ENCODE assay signal across 1 cellular context in the genomic region with DNA sequence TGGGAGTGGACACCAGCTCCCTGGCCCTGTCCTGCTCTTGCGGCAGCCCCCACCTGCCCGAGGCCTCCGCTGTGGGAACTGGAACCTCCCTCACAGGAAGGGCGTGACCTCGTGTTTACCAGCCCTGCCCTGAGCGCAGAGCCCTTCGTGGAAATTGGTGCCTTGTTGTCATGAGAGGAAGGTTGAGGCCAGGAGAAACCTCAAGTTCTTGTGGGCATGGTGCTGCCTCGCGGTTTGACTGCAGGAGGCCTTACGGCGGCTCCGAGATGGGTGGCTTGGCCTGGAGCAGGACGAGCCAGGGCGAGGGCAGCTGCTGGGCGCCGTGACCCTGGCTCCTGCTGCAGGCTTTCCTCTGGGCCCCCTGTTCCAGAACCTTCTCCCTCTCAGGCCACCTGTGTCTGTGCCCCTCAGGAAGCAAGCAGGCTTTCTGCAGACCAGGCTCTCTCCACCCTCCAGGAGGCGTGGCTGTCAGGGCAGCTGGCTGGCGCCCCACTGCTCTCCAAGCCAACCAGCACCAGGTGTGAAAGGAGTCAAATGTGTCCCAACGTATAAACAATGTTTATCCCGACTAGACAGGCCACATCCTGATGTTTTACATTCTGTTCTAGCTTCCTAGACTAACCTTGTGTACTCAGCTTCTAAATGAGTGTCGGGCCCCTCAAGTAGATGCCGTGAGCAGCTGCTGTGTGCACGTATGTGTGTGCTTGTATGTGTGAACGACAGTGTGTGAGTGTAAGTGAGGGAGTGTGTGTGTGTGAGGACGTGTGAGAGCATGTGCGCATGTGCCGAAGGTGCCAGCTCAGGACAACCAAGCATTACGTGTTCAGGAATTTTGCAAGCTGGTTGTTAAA.
TF ChIP-seq lines count a peak whose summit lies in the region.

No MANE protein-coding gene starts in this region.

TF ChIP-seq in GM12878, 131 proteins besides CTCF, POLR2A, EP300 and RAD21:
- TF ChIP-seq, protein P1, sequence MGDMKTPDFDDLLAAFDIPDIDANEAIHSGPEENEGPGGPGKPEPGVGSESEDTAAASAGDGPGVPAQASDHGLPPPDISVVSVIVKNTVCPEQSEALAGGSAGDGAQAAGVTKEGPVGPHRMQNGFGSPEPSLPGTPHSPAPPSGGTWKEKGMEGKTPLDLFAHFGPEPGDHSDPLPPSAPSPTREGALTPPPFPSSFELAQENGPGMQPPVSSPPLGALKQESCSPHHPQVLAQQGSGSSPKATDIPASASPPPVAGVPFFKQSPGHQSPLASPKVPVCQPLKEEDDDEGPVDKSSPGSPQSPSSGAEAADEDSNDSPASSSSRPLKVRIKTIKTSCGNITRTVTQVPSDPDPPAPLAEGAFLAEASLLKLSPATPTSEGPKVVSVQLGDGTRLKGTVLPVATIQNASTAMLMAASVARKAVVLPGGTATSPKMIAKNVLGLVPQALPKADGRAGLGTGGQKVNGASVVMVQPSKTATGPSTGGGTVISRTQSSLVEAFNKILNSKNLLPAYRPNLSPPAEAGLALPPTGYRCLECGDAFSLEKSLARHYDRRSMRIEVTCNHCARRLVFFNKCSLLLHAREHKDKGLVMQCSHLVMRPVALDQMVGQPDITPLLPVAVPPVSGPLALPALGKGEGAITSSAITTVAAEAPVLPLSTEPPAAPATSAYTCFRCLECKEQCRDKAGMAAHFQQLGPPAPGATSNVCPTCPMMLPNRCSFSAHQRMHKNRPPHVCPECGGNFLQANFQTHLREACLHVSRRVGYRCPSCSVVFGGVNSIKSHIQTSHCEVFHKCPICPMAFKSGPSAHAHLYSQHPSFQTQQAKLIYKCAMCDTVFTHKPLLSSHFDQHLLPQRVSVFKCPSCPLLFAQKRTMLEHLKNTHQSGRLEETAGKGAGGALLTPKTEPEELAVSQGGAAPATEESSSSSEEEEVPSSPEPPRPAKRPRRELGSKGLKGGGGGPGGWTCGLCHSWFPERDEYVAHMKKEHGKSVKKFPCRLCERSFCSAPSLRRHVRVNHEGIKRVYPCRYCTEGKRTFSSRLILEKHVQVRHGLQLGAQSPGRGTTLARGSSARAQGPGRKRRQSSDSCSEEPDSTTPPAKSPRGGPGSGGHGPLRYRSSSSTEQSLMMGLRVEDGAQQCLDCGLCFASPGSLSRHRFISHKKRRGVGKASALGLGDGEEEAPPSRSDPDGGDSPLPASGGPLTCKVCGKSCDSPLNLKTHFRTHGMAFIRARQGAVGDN (IDR thresholded peaks at IDR 0.05): peak; percentile 56; the same call in 1 of the 2 replicates
- TF ChIP-seq STAT1 (conservative IDR thresholded peaks at IDR 0.05): no peak
